2 cellular contexts compared by ENCODE assay signal in genomic region chr2:9018534-9018933, GRCh38.
TF ChIP-seq lines count a peak whose summit lies in the region.

No MANE protein-coding gene starts in this region.

TF ChIP-seq in SK-N-SH, 30 proteins besides CTCF, POLR2A, EP300 and RAD21 (continued from another document):
- TF ChIP-seq TCF12 (IDR thresholded peaks at IDR 0.05) = no peak
- TF ChIP-seq IRF3 (IDR thresholded peaks at IDR 0.05; ENCODE audit: low read depth, low read length) = no peak
- no peak for TF ChIP-seq FOSL2 (IDR thresholded peaks at IDR 0.05; ENCODE audit: borderline replicate concordance, low read depth)
- no peak for TF ChIP-seq CHD2 (IDR thresholded peaks at IDR 0.05; ENCODE audit: low read length, partially characterized antibody)
- TF ChIP-seq JUND (IDR thresholded peaks at IDR 0.05) = no peak
- TF ChIP-seq REST (IDR thresholded peaks at IDR 0.05; ENCODE audit: low read depth, low read length) = no peak
- TF ChIP-seq ELF1 (IDR thresholded peaks at IDR 0.05) = no peak
- TF ChIP-seq FOXJ3 (CRISPR knock-in tag; IDR thresholded peaks at IDR 0.05) = no peak
- no peak for TF ChIP-seq GABPA (IDR thresholded peaks at IDR 0.05; ENCODE audit: low read depth)
- TF ChIP-seq YY1 (IDR thresholded peaks at IDR 0.05; ENCODE audit: low read depth) = no peak
- no peak for TF ChIP-seq POLR2AphosphoS5 (IDR thresholded peaks at IDR 0.05; ENCODE audit: low read depth, low read length)
- TF ChIP-seq SIN3A (IDR thresholded peaks at IDR 0.05; ENCODE audit: borderline replicate concordance, low read depth, low read length) = no peak
- no peak for TF ChIP-seq TAF1 (IDR thresholded peaks at IDR 0.05; ENCODE audit: borderline replicate concordance, low read depth, low read length)

TF ChIP-seq in SK-N-SH treated with all-trans-retinoic acid at 6 μM for 48 hours, 23 proteins besides CTCF, POLR2A, EP300 and RAD21 (continued from another document):
- no peak for TF ChIP-seq TOX (CRISPR knock-in tag; IDR thresholded peaks at IDR 0.05; ENCODE audit: borderline replicate concordance)
- TF ChIP-seq ZFP3 (CRISPR knock-in tag; IDR thresholded peaks at IDR 0.05) = no peak
- TF ChIP-seq RARB (CRISPR knock-in tag; IDR thresholded peaks at IDR 0.05) = no peak
- TF ChIP-seq ISL1 (CRISPR knock-in tag; IDR thresholded peaks at IDR 0.05) = no peak
